In genomic region chr15:77420610-77421369, GRCh38 we compare ENCODE assay signal across 8 cellular contexts. TPM values are rescaled to one million over a fixed set of nuclear protein-coding genes. Genes with fewer than 3 reads are reported as not detected.
A peak's percentile ranks its signal among the peaks of the same experiment; 100 is the strongest.
DNase-seq lines count a peak whose midpoint lies in the region; ATAC-seq and TF ChIP-seq lines count a peak whose summit lies in the region.

TSS of gene HMG20A (plus strand) at chr15:77420888. CDS start at chr15:77458408, 37,520 bp downstream.

- no peak for TF ChIP-seq CTCF in upper lobe of left lung (IDR thresholded peaks at IDR 0.05)

- peak; percentile 28 for ATAC-seq in HG02571 (IDR thresholded peaks at IDR 0.05; ENCODE audit: unreplicated experiment)
- ATAC-seq in activated naive CD8-positive, alpha-beta T cell treated with anti-CD3 and anti-CD28 coated beads, Interleukin-2, amount 50 U/mL, for 24 hours, result peak; percentile 34
- ATAC-seq in upper lobe of left lung (ENCODE audit: low FRiP score in 2 of 2), result peak; percentile 74 to 83

- H3K27ac ChIP-seq in upper lobe of left lung, result peak within 1 kb of the TSS; percentile 94 to 97 (median 96)

- H3K4me1 Mint-ChIP-seq in activated naive CD8-positive, alpha-beta T cell treated with anti-CD3 and anti-CD28 coated beads, Interleukin-2, amount 50 U/mL, for 24 hours, result peaks cover 59% of the 10 kb centered on the region

- intact Hi-C loops in cardiac septum (cut with DNase I), result no loop called here

- TF ChIP-seq POLR2A in upper lobe of left lung (IDR thresholded peaks at IDR 0.05), result peak in 3 of 4 donors; percentile 21 to 52 (median 51)

- 1 to 2% methylated on average over 25 of the region's 25 CpGs for WGBS in upper lobe of left lung, 2 donors

- peak within 1 kb of the TSS; percentile 97 for H3K27ac Mint-ChIP-seq in activated naive CD8-positive, alpha-beta T cell treated with anti-CD3 and anti-CD28 coated beads, Interleukin-2, amount 50 U/mL, for 24 hours

- DNase-seq in GM04504 (ENCODE audit: low read depth) (peak; percentile 73), NCI-H1048 (lab: John Stamatoyannopoulos, UW) (peak; percentile 53), SW 1271 (lab: John Stamatoyannopoulos, UW) (peak; percentile 80 to 96), cardiac septum (ENCODE audit: low spot score) (peak; percentile 84), pons (ENCODE audit: low spot score) (peak; percentile 90), upper lobe of left lung (peak; percentile 27 to 36)
- DNase-seq in activated naive CD8-positive, alpha-beta T cell treated with anti-CD3 and anti-CD28 coated beads, Interleukin-2, amount 50 U/mL, for 24 hours, result peak; percentile 76

- no peaks in the 10 kb centered on the region for H3K9me3 Mint-ChIP-seq in activated naive CD8-positive, alpha-beta T cell treated with anti-CD3 and anti-CD28 coated beads, Interleukin-2, amount 50 U/mL, for 24 hours

- H3K4me1 ChIP-seq in upper lobe of left lung, result peaks cover 37 to 39% (median 37%) of the 10 kb centered on the region in 4 donors

- H3K4me3 Mint-ChIP-seq in activated naive CD8-positive, alpha-beta T cell treated with anti-CD3 and anti-CD28 coated beads, Interleukin-2, amount 50 U/mL, for 24 hours, result peak within 1 kb of the TSS; percentile 94

- peak within 1 kb of the TSS; percentile 71 to 91 (median 82) for H3K4me3 ChIP-seq in upper lobe of left lung

- no peaks in the 10 kb centered on the region for H3K9me3 ChIP-seq in upper lobe of left lung

- no peaks in the 10 kb centered on the region for H3K27me3 ChIP-seq in upper lobe of left lung

- TF ChIP-seq EP300 in upper lobe of left lung (IDR thresholded peaks at IDR 0.05), result no peak

- H3K36me3 ChIP-seq in upper lobe of left lung, result no peaks in the 10 kb centered on the region

- no peaks in the 10 kb centered on the region for H3K27me3 Mint-ChIP-seq in activated naive CD8-positive, alpha-beta T cell treated with anti-CD3 and anti-CD28 coated beads, Interleukin-2, amount 50 U/mL, for 24 hours

- H3K36me3 Mint-ChIP-seq in activated naive CD8-positive, alpha-beta T cell treated with anti-CD3 and anti-CD28 coated beads, Interleukin-2, amount 50 U/mL, for 24 hours (ENCODE audit: low read depth), result peaks cover 3% of the 10 kb centered on the region

RNA-seq across cellular contexts. Expression of gene HMG20A, which starts in this region (rescaled TPM):
- total RNA-seq in cardiac septum, result 36.0 TPM
- 100 to 1,000 TPM in 1 of 6 donors, 10 to 100 TPM in 5; 33.1 to 155 (median 39.3) TPM for total RNA-seq in upper lobe of left lung

Comparison
In these comparisons a context has a peak if more than half of its experiments do, and no peak if none do; other contexts are left out.
1. Peak in every context shown above with its lines: DNase-seq, ATAC-seq, H3K4me3 ChIP-seq and H3K27ac ChIP-seq.
2. DNase-seq: peak in every context shown above with its lines; median percentile 90 in pons; 88 in SW 1271; 84 in cardiac septum; 76 in activated naive CD8-positive, alpha-beta T cell treated with anti-CD3 and anti-CD28 coated beads, Interleukin-2, amount 50 U/mL, for 24 hours; 73 in GM04504; 53 in NCI-H1048; 32 in upper lobe of left lung.
3. ATAC-seq: peak in every context shown above with its lines; median percentile 78 in upper lobe of left lung; 34 in activated naive CD8-positive, alpha-beta T cell treated with anti-CD3 and anti-CD28 coated beads, Interleukin-2, amount 50 U/mL, for 24 hours; 28 in HG02571.